8 cellular contexts compared by ENCODE assay signal in the genomic region with DNA sequence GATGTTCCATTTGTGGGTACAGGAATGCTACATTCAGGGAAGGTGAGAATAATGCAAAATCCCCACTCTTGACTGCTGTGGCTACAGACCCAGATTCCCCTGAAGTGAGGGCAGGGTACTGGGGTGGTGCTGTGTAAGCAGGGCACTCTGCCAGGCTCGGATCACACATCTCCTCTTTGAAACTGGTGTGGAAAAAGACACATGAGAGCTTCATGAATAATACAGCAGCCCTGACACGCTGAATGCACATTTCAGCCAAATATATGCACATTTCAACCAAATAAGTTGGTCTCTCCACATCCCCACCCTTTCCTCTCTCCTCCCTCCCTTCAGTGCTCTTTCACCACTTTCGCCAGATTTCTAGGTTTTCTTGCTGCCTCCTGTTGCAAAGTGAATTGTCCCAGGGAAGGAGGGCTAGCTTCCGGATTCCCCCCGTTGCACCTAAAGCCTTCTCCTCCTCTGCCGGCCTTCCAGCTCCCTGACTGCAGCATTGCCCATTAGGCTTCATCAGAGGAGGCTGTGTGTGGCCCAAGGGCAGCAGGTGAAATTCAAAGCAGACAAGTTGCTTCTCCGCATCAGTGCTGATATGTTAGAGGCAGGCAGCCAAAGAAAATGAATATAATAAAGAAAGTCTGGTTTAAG.
DNase-seq lines count a peak whose midpoint lies in the region; ATAC-seq and TF ChIP-seq lines count a peak whose summit lies in the region.

No MANE protein-coding gene starts in this region.

- TF ChIP-seq CTCF in activated B cell treated with CpG ODN at 0.5 μM for 24 hours (IDR thresholded peaks at IDR 0.05) (no peak), lower leg skin (IDR thresholded peaks at IDR 0.05) (no peak)

- H3K4me1 Mint-ChIP-seq in activated B cell treated with CpG ODN at 0.5 μM for 24 hours, result peaks cover 73% of the 10 kb centered on the region

- H3K9me3 Mint-ChIP-seq in activated B cell treated with CpG ODN at 0.5 μM for 24 hours, result no peaks in the 10 kb centered on the region

- H4K20me1 ChIP-seq in BLaER1 treated with 17β-estradiol and CSF1 and Interleukin-3, amounts not matched to agents 10 nM and 100 nM, result no peaks in the 10 kb centered on the region; a peak in 1 of 22 replicates

- H3K27me3 Mint-ChIP-seq in activated B cell treated with CpG ODN at 0.5 μM for 24 hours, result no peaks in the 10 kb centered on the region

- peaks cover 0 to 2% (median 0%) of the 10 kb centered on the region in 11 experiments; a peak in 1 of 22 replicates for H3K9me3 ChIP-seq in BLaER1 treated with 17β-estradiol and CSF1 and Interleukin-3, amounts not matched to agents 10 nM and 100 nM (replicated peaks in 1 of 11)

- peak overlapping the region; percentile 86 for H3K4me3 Mint-ChIP-seq in activated B cell treated with CpG ODN at 0.5 μM for 24 hours

- peaks cover 2% of the 10 kb centered on the region for H3K36me3 Mint-ChIP-seq in activated B cell treated with CpG ODN at 0.5 μM for 24 hours (ENCODE audit: low read depth)

- peak overlapping the region in 4 of 11 experiments; percentile 26 to 63 (median 44); a peak in 6 of 22 replicates for H3K27ac ChIP-seq in BLaER1 treated with 17β-estradiol and CSF1 and Interleukin-3, amounts not matched to agents 10 nM and 100 nM

- H3K4me2 ChIP-seq in BLaER1 treated with 17β-estradiol and CSF1 and Interleukin-3, amounts not matched to agents 10 nM and 100 nM, result peak overlapping the region; percentile 70 to 90 (median 80)

- POLR2A ChIA-PET in activated B cell treated with CpG ODN at 0.5 μM for 24 hours (lab: Charles Lee), result interaction anchor here (1.1 to 4.2 kb wide), 7 partner anchors 15 to 208 kb away, joined by 3 to 43 read pairs (median 4); no protein-coding TSS in a partner anchor

- intact Hi-C loops in activated B cell treated with CpG ODN at 0.5 μM for 24 hours (cut with micrococcal nuclease) (loop anchor here (1.0 to 10.0 kb wide), 13 partner anchors 15 to 564 kb away; partner anchors contain the start of genes FGD6, NDUFA12, NR2C1 and VEZT), lower leg skin (cut with DNase I; ENCODE audit: low total_unique reads) (no loop called here)

- no peaks in the 10 kb centered on the region for H3K36me3 ChIP-seq in BLaER1 treated with 17β-estradiol and CSF1 and Interleukin-3, amounts not matched to agents 10 nM and 100 nM

- H3K9ac ChIP-seq in BLaER1 treated with 17β-estradiol and CSF1 and Interleukin-3, amounts not matched to agents 10 nM and 100 nM, result peak overlapping the region in 4 of 11 experiments; percentile 6 to 36 (median 14); a peak in 5 of 22 replicates

- H3K4me3 ChIP-seq in BLaER1 treated with 17β-estradiol and CSF1 and Interleukin-3, amounts not matched to agents 10 nM and 100 nM, result peak overlapping the region in 1 of 10 experiments; percentile 24; a peak in 2 of 20 replicates
- no peak overlapping the region for H3K4me3 ChIP-seq in lower leg skin (ENCODE audit: low read depth, poor library complexity, severe bottlenecking)

- ATAC-seq in GM19438 (IDR thresholded peaks at IDR 0.05; ENCODE audit: low read depth, unreplicated experiment), result peak; percentile 54
- ATAC-seq in HG03060 (IDR thresholded peaks at IDR 0.05; ENCODE audit: low read depth, unreplicated experiment), result peak; percentile 15
- ATAC-seq in activated B cell treated with CpG ODN at 0.5 μM for 24 hours (ENCODE audit: low read depth), result peak; percentile 66

- no peaks in the 10 kb centered on the region for H3K27me3 ChIP-seq in BLaER1 treated with 17β-estradiol and CSF1 and Interleukin-3, amounts not matched to agents 10 nM and 100 nM

- WGBS in lower leg skin, 2 donors, result 21 to 28% methylated on average over 7 of the region's 7 CpGs

- TF ChIP-seq POLR2A in lower leg skin (IDR thresholded peaks at IDR 0.05), result no peak

- DNase-seq in activated B cell treated with CpG ODN at 0.5 μM for 24 hours (peak; percentile 40), SIG-M5 (lab: John Stamatoyannopoulos, UW) (no peak), lower leg skin (ENCODE audit: low spot score in 2 of 2) (no peak), NCI-H2107 (lab: John Stamatoyannopoulos, UW) (no peak), GM19240 (ENCODE audit: insufficient read length, low spot score) (no peak)

- H3K27ac Mint-ChIP-seq in activated B cell treated with CpG ODN at 0.5 μM for 24 hours, result peak overlapping the region; percentile 98

- peaks cover 20 to 33% (median 26%) of the 10 kb centered on the region in 10 experiments for H3K4me1 ChIP-seq in BLaER1 treated with 17β-estradiol and CSF1 and Interleukin-3, amounts not matched to agents 10 nM and 100 nM

- CTCF ChIA-PET in activated B cell treated with CpG ODN at 0.5 μM for 24 hours (lab: Charles Lee), result interaction anchor here (1.2 to 2.7 kb wide), 5 partner anchors 16 to 106 kb away, joined by 3 to 31 read pairs (median 7); no protein-coding TSS in a partner anchor

Comparison
In these comparisons a context has a peak if more than half of its experiments do, and no peak if none do; other contexts are left out.
1. ATAC-seq: peak in every context shown above with its lines; median percentile 66 in activated B cell treated with CpG ODN at 0.5 μM for 24 hours; 54 in GM19438; 15 in HG03060.